11 cellular contexts compared by ENCODE assay signal in genomic region chr1:111596499-111596898, GRCh38. TPM values are rescaled to one million over a fixed set of nuclear protein-coding genes. Genes with fewer than 3 reads are reported as not detected.
DNase-seq lines count a peak whose midpoint lies in the region; ATAC-seq and TF ChIP-seq lines count a peak whose summit lies in the region.
"Had no signal": no experiment of that assay in that cellular context is flagged by ENCODE, and none has a peak within 500 bp of the region (broad histone marks: within the 10 kb centered on the region; RNA-seq: fewer than 3 reads in every experiment).

No MANE protein-coding gene starts in this region.

- H3K36me3 ChIP-seq in Peyer's patch (no peaks in the 10 kb centered on the region), esophagus squamous epithelium (no peaks in the 10 kb centered on the region)
- H3K36me3 ChIP-seq: neutrophil had no signal

- no peak for TF ChIP-seq POLR2A in Peyer's patch (IDR thresholded peaks at IDR 0.05)
- TF ChIP-seq POLR2A in esophagus squamous epithelium (IDR thresholded peaks at IDR 0.05), result no peak

- peaks cover 95% of the 10 kb centered on the region for H3K4me1 Mint-ChIP-seq in activated CD8-positive, alpha-beta T cell treated with anti-CD3 and anti-CD28 coated beads, Interleukin-2, amount 10 ng/mL, durations not matched to agents 7 days and 5 days (ENCODE audit: low read depth)

- TF ChIP-seq CTCF in Peyer's patch (IDR thresholded peaks at IDR 0.05), result no peak
- TF ChIP-seq CTCF in esophagus squamous epithelium (IDR thresholded peaks at IDR 0.05), result no peak

- peaks cover 6% of the 10 kb centered on the region for H3K9me3 Mint-ChIP-seq in activated CD8-positive, alpha-beta T cell treated with anti-CD3 and anti-CD28 coated beads, Interleukin-2, amount 10 ng/mL, durations not matched to agents 7 days and 5 days (ENCODE audit: insufficient read depth)

- peak; percentile 20 for ATAC-seq in activated CD8-positive, alpha-beta T cell treated with anti-CD3 and anti-CD28 coated beads, Interleukin-2, amount 10 ng/mL, durations not matched to agents 7 days and 5 days
- no peak for ATAC-seq in HG03108 (IDR thresholded peaks at IDR 0.05; ENCODE audit: unreplicated experiment)
- no peak for ATAC-seq in HG03378 (IDR thresholded peaks at IDR 0.05; ENCODE audit: unreplicated experiment)

- H3K4me1 ChIP-seq in Peyer's patch (peaks cover 2 to 42% (median 17%) of the 10 kb centered on the region in 4 donors), esophagus squamous epithelium (peaks cover 24 to 87% (median 48%) of the 10 kb centered on the region in 3 donors)

- H3K36me3 Mint-ChIP-seq in activated CD8-positive, alpha-beta T cell treated with anti-CD3 and anti-CD28 coated beads, Interleukin-2, amount 10 ng/mL, durations not matched to agents 7 days and 5 days (ENCODE audit: low read depth), result peaks cover 8% of the 10 kb centered on the region

- intact Hi-C loops in esophagus squamous epithelium (cut with DNase I), result no loop called here

- H3K27ac ChIP-seq in Peyer's patch (peak overlapping the region in 3 of 4 donors; percentile 25 to 43 (median 37)), esophagus squamous epithelium (peak overlapping the region in 3 of 4 donors; percentile 7 to 70 (median 62))
- H3K27ac ChIP-seq: neutrophil had no signal

- H3K27me3 Mint-ChIP-seq in activated CD8-positive, alpha-beta T cell treated with anti-CD3 and anti-CD28 coated beads, Interleukin-2, amount 10 ng/mL, durations not matched to agents 7 days and 5 days (ENCODE audit: low read depth), result no peaks in the 10 kb centered on the region

- no peaks in the 10 kb centered on the region for H3K27me3 ChIP-seq in Peyer's patch
- no peaks in the 10 kb centered on the region for H3K27me3 ChIP-seq in esophagus squamous epithelium
- H3K27me3 ChIP-seq: neutrophil had no signal

- DNase-seq in Peyer's patch, result peak in 2 of 3 donors; percentile 79 to 81
- DNase-seq in activated CD8-positive, alpha-beta T cell treated with anti-CD3 and anti-CD28 coated beads, Interleukin-2, amount 10 ng/mL, durations not matched to agents 7 days and 5 days, result peak; percentile 63
- no peak for DNase-seq in esophagus squamous epithelium (lab: John Stamatoyannopoulos, UW)
- DNase-seq in stimulated activated naive CD4-positive, alpha-beta T cell (lab: John Stamatoyannopoulos, UW), result peak; percentile 22 to 43 (median 36)
- DNase-seq in NCI-H2081 treated with DMSO at 0.1 percent for 48 hours (lab: John Stamatoyannopoulos, UW), result no peak
- DNase-seq in NCI-H128 (lab: John Stamatoyannopoulos, UW; ENCODE audit: unreplicated experiment), result no peak
- DNase-seq: DMS79, SHP77 treated with DMSO at 0.1 percent for 48 hours had no signal

- H3K27ac Mint-ChIP-seq in activated CD8-positive, alpha-beta T cell treated with anti-CD3 and anti-CD28 coated beads, Interleukin-2, amount 10 ng/mL, durations not matched to agents 7 days and 5 days, result peak overlapping the region; percentile 85

- no peak overlapping the region for H3K4me3 ChIP-seq in Peyer's patch
- no peak overlapping the region for H3K4me3 ChIP-seq in esophagus squamous epithelium

- CTCF ChIA-PET in activated CD8-positive, alpha-beta T cell treated with anti-CD3 and anti-CD28 coated beads, Interleukin-2, amount 10 ng/mL, durations not matched to agents 7 days and 5 days (lab: Charles Lee), result interaction anchor here (0.9 to 4.7 kb wide), 6 partner anchors 8 to 151 kb away, joined by 3 to 37 read pairs (median 12); no protein-coding TSS in a partner anchor

- POLR2A ChIA-PET in activated CD8-positive, alpha-beta T cell treated with anti-CD3 and anti-CD28 coated beads, Interleukin-2, amount 10 ng/mL, durations not matched to agents 7 days and 5 days (lab: Charles Lee), result interaction anchor here (0.9 to 6.5 kb wide), 5 partner anchors 6 to 80 kb away, joined by 4 to 116 read pairs (median 17); partner anchors contain the start of gene RAP1A

- no peak overlapping the region for H3K4me3 Mint-ChIP-seq in activated CD8-positive, alpha-beta T cell treated with anti-CD3 and anti-CD28 coated beads, Interleukin-2, amount 10 ng/mL, durations not matched to agents 7 days and 5 days

- H3K9me3 ChIP-seq in Peyer's patch, result no peaks in the 10 kb centered on the region
- H3K9me3 ChIP-seq in esophagus squamous epithelium, result no peaks in the 10 kb centered on the region
- H3K9me3 ChIP-seq: neutrophil had no signal

- 60 to 77% methylated on average over 1 of the region's 1 CpG for WGBS in esophagus squamous epithelium, 2 donors

RNA-seq across cellular contexts. Expression of gene RAP1A, which starts 23.1 kb away (rescaled TPM):
- 10 to 100 TPM; 16.5 to 66.0 (median 46.2) TPM for total RNA-seq in Peyer's patch
- total RNA-seq in activated CD8-positive, alpha-beta T cell treated with anti-CD3 and anti-CD28 coated beads, Interleukin-2, amount 10 ng/mL, durations not matched to agents 7 days and 5 days, result 100 to 1,000 TPM; 132 to 133 TPM
- total RNA-seq in esophagus squamous epithelium, result 100 to 1,000 TPM in 1 of 4 donors, 10 to 100 TPM in 3; 24.3 to 111 (median 43.3) TPM

Comparison
In these comparisons a context has a peak if more than half of its experiments do, and no peak if none do; other contexts are left out.
1. DNase-seq: peak in Peyer's patch (2 of 3), activated CD8-positive, alpha-beta T cell treated with anti-CD3 and anti-CD28 coated beads, Interleukin-2, amount 10 ng/mL, durations not matched to agents 7 days and 5 days (single experiment) and stimulated activated naive CD4-positive, alpha-beta T cell (6 of 6); none in esophagus squamous epithelium (single experiment), NCI-H2081 treated with DMSO at 0.1 percent for 48 hours (single experiment) and NCI-H128 (single experiment).